1 cellular context compared by ENCODE assay signal in the genomic region with DNA sequence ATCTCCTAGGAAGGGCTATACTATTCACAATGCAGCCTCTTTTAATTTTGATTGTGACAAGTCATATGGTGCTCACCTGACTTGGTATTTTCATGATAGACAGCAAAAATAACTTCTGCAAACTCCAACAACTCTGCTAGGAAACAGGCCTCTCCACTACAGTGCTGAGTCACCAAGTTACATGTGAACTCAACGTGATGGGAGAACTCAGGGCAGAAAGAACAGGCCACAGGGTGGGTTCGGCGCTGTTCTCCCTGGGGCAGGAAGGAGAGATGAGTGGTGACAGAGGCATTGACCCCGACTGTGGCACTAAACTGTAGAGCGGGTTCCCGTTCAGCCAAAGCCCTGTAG.
TF ChIP-seq lines count a peak whose summit lies in the region.

No MANE protein-coding gene starts in this region.

TF ChIP-seq in K562, 482 proteins besides CTCF, POLR2A, EP300 and RAD21 (continued from another document and continues in another):
- TF ChIP-seq, protein P1, sequence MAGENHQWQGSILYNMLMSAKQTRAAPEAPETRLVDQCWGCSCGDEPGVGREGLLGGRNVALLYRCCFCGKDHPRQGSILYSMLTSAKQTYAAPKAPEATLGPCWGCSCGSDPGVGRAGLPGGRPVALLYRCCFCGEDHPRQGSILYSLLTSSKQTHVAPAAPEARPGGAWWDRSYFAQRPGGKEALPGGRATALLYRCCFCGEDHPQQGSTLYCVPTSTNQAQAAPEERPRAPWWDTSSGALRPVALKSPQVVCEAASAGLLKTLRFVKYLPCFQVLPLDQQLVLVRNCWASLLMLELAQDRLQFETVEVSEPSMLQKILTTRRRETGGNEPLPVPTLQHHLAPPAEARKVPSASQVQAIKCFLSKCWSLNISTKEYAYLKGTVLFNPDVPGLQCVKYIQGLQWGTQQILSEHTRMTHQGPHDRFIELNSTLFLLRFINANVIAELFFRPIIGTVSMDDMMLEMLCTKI (IDR thresholded peaks at IDR 0.05; ENCODE audit: partially characterized antibody) = no peak
- TF ChIP-seq E2F5 (CRISPR knock-in tag; IDR thresholded peaks at IDR 0.05) (no peak), JUN (IDR thresholded peaks at IDR 0.05; ENCODE audit: borderline replicate concordance, low read depth, low read length) (no peak), JUN (CRISPR knock-in tag; IDR thresholded peaks at IDR 0.05; ENCODE audit: borderline replicate concordance) (no peak), ZNF551 (CRISPR knock-in tag; IDR thresholded peaks at IDR 0.05) (no peak), MNT (conservative IDR thresholded peaks at IDR 0.05) (no peak; a peak in 1 of 4 replicates), CGGBP1 (CRISPR knock-in tag; IDR thresholded peaks at IDR 0.05) (no peak), ZNF668 (CRISPR knock-in tag; IDR thresholded peaks at IDR 0.05) (no peak), ZSCAN29 (IDR thresholded peaks at IDR 0.05) (no peak), C11orf30 (IDR thresholded peaks at IDR 0.05; ENCODE audit: low read depth) (peak; percentile 96), TGIF2 (CRISPR knock-in tag; IDR thresholded peaks at IDR 0.05) (no peak), PML (IDR thresholded peaks at IDR 0.05; ENCODE audit: low read length) (no peak), KAT7 (CRISPR knock-in tag; IDR thresholded peaks at IDR 0.05; ENCODE audit: borderline replicate concordance) (no peak), NCOR1 (IDR thresholded peaks at IDR 0.05) (no peak), BACH1 (tag; IDR thresholded peaks at IDR 0.05) (peak; percentile 68), ZNF277 (CRISPR knock-in tag; IDR thresholded peaks at IDR 0.05; ENCODE audit: borderline replicate concordance) (no peak), CHCHD3 (CRISPR knock-in tag; IDR thresholded peaks at IDR 0.05) (no peak), ZNF24 (IDR thresholded peaks at IDR 0.05) (peak; percentile 59; the same call in 1 of the 2 replicates), FOS (IDR thresholded peaks at IDR 0.05; ENCODE audit: extremely low read depth, insufficient read length) (no peak), CREM (IDR thresholded peaks at IDR 0.05; ENCODE audit: low read depth) (0 out of 2 replicates have a peak, but pooled peaks have one; percentile 10), NFE2 (IDR thresholded peaks at IDR 0.05; ENCODE audit: low read depth) (peak; percentile 94), ZNF77 (CRISPR knock-in tag; IDR thresholded peaks at IDR 0.05) (no peak), TCF3 (CRISPR knock-in tag; IDR thresholded peaks at IDR 0.05) (no peak), SRSF7 (optimal IDR thresholded peaks at IDR 0.05; ENCODE audit: low read depth, low read length) (no peak), GATAD2A (IDR thresholded peaks at IDR 0.05) (0 out of 2 replicates have a peak, but pooled peaks have one; percentile 34), FOXK2 (conservative IDR thresholded peaks at IDR 0.05 in 1 of 2, IDR thresholded peaks at IDR 0.05 in 1 of 2; ENCODE audit: low read depth in 2 of 2) (peak; percentile 33 to 54; a peak in 1 of 4 replicates), POLR3A (IDR thresholded peaks at IDR 0.05; ENCODE audit: borderline replicate concordance, extremely low read depth, insufficient read depth, insufficient read length) (no peak), SMARCA4 (IDR thresholded peaks at IDR 0.05) (peak; percentile 29; the same call in 1 of the 2 replicates), ZNF583 (CRISPR knock-in tag; IDR thresholded peaks at IDR 0.05) (no peak), JUND (IDR thresholded peaks at IDR 0.05; ENCODE audit: borderline replicate concordance, low read depth, low read length) (peak; percentile 81), JUND (tag; IDR thresholded peaks at IDR 0.05; ENCODE audit: borderline replicate concordance, low read depth, low read length) (peak; percentile 73; the same call in 1 of the 3 replicates)
- TF ChIP-seq, protein P2, sequence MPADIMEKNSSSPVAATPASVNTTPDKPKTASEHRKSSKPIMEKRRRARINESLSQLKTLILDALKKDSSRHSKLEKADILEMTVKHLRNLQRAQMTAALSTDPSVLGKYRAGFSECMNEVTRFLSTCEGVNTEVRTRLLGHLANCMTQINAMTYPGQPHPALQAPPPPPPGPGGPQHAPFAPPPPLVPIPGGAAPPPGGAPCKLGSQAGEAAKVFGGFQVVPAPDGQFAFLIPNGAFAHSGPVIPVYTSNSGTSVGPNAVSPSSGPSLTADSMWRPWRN (IDR thresholded peaks at IDR 0.05; ENCODE audit: low read depth) = no peak
- TF ChIP-seq, protein P3, sequence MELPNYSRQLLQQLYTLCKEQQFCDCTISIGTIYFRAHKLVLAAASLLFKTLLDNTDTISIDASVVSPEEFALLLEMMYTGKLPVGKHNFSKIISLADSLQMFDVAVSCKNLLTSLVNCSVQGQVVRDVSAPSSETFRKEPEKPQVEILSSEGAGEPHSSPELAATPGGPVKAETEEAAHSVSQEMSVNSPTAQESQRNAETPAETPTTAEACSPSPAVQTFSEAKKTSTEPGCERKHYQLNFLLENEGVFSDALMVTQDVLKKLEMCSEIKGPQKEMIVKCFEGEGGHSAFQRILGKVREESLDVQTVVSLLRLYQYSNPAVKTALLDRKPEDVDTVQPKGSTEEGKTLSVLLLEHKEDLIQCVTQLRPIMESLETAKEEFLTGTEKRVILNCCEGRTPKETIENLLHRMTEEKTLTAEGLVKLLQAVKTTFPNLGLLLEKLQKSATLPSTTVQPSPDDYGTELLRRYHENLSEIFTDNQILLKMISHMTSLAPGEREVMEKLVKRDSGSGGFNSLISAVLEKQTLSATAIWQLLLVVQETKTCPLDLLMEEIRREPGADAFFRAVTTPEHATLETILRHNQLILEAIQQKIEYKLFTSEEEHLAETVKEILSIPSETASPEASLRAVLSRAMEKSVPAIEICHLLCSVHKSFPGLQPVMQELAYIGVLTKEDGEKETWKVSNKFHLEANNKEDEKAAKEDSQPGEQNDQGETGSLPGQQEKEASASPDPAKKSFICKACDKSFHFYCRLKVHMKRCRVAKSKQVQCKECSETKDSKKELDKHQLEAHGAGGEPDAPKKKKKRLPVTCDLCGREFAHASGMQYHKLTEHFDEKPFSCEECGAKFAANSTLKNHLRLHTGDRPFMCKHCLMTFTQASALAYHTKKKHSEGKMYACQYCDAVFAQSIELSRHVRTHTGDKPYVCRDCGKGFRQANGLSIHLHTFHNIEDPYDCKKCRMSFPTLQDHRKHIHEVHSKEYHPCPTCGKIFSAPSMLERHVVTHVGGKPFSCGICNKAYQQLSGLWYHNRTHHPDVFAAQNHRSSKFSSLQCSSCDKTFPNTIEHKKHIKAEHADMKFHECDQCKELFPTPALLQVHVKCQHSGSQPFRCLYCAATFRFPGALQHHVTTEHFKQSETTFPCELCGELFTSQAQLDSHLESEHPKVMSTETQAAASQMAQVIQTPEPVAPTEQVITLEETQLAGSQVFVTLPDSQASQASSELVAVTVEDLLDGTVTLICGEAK (IDR thresholded peaks at IDR 0.05) = no peak
- TF ChIP-seq, protein P3 (CRISPR knock-in tag; IDR thresholded peaks at IDR 0.05) = no peak
- TF ChIP-seq, protein P4, sequence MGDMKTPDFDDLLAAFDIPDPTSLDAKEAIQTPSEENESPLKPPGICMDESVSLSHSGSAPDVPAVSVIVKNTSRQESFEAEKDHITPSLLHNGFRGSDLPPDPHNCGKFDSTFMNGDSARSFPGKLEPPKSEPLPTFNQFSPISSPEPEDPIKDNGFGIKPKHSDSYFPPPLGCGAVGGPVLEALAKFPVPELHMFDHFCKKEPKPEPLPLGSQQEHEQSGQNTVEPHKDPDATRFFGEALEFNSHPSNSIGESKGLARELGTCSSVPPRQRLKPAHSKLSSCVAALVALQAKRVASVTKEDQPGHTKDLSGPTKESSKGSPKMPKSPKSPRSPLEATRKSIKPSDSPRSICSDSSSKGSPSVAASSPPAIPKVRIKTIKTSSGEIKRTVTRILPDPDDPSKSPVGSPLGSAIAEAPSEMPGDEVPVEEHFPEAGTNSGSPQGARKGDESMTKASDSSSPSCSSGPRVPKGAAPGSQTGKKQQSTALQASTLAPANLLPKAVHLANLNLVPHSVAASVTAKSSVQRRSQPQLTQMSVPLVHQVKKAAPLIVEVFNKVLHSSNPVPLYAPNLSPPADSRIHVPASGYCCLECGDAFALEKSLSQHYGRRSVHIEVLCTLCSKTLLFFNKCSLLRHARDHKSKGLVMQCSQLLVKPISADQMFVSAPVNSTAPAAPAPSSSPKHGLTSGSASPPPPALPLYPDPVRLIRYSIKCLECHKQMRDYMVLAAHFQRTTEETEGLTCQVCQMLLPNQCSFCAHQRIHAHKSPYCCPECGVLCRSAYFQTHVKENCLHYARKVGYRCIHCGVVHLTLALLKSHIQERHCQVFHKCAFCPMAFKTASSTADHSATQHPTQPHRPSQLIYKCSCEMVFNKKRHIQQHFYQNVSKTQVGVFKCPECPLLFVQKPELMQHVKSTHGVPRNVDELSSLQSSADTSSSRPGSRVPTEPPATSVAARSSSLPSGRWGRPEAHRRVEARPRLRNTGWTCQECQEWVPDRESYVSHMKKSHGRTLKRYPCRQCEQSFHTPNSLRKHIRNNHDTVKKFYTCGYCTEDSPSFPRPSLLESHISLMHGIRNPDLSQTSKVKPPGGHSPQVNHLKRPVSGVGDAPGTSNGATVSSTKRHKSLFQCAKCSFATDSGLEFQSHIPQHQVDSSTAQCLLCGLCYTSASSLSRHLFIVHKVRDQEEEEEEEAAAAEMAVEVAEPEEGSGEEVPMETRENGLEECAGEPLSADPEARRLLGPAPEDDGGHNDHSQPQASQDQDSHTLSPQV (IDR thresholded peaks at IDR 0.05) = peak; percentile 83
- TF ChIP-seq, protein P5, sequence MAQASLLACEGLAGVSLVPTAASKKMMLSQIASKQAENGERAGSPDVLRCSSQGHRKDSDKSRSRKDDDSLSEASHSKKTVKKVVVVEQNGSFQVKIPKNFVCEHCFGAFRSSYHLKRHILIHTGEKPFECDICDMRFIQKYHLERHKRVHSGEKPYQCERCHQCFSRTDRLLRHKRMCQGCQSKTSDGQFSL (CRISPR knock-in tag; IDR thresholded peaks at IDR 0.05) = no peak
- TF ChIP-seq, protein P5 (tag; IDR thresholded peaks at IDR 0.05) = no peak
- TF ChIP-seq, protein P6, sequence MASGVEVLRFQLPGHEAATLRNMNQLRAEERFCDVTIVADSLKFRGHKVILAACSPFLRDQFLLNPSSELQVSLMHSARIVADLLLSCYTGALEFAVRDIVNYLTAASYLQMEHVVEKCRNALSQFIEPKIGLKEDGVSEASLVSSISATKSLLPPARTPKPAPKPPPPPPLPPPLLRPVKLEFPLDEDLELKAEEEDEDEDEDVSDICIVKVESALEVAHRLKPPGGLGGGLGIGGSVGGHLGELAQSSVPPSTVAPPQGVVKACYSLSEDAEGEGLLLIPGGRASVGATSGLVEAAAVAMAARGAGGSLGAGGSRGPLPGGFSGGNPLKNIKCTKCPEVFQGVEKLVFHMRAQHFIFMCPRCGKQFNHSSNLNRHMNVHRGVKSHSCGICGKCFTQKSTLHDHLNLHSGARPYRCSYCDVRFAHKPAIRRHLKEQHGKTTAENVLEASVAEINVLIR (CRISPR knock-in tag; IDR thresholded peaks at IDR 0.05) = no peak
